ENCODE assay signal across 14 cellular contexts in the genomic region with DNA sequence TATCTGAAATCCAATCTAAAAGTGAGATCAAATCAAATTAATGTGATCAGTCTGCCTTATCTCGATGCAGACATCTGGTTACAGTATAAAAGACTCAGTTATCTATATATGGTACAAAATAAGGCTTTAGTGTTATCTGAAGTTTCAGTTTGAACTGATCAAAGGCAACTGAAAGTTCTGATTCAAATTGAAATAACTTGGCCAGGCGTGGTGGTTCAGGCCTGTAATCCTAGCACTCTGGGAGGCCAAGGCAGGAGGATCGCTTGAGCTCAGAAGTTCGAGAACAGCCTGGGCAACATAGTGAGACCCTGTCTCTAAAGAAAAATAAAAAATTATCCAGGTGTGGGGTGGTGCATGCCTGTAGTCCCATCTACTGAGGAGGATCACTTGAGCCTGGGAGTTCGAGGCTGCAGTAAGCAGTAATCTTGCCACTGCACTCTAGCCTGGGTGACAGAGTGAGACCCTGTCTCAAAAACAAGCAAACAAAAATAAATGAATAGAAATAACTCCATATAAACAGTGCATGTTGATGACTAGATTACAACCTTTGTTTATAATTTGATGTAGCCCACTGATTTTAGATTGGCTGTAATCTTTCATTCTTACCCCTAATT. TPM values are rescaled to one million over a fixed set of nuclear protein-coding genes. Genes with fewer than 3 reads are reported as not detected.
DNase-seq lines count a peak whose midpoint lies in the region; ATAC-seq and FAIRE-seq lines count a peak whose summit lies in the region.
"Not testable (repeated sequence)": the region's sequence is repeated elsewhere in the genome, so short reads cannot be mapped to it uniquely, and the experiment has no call there.
"Had no signal": no experiment of that assay in that cellular context is flagged by ENCODE, and none has a peak within 500 bp of the region (broad histone marks: within the 10 kb centered on the region; RNA-seq: fewer than 3 reads in every experiment).

No MANE protein-coding gene starts in this region.

- ATAC-seq in GM19328 (IDR thresholded peaks at IDR 0.05; ENCODE audit: unreplicated experiment) (peak; percentile 43), GM21723 (IDR thresholded peaks at IDR 0.05; ENCODE audit: unreplicated experiment) (peak; percentile 84), HG02973 (IDR thresholded peaks at IDR 0.05; ENCODE audit: unreplicated experiment) (peak; percentile 55), HG03442 (IDR thresholded peaks at IDR 0.05; ENCODE audit: unreplicated experiment) (peak; percentile 95)
- peak; percentile 95 for ATAC-seq in activated naive CD4-positive, alpha-beta T cell treated with anti-CD3 and anti-CD28 coated beads, Interleukin-2, amount 50 U/mL, for 72 hours

- peak; percentile 86 for FAIRE-seq in GM18507 (lab: Jason Lieb, UNC)

- not testable (repeated sequence) for H3K4me1 Mint-ChIP-seq in T-helper 2 cell treated with Interferon-gamma antibody and Interleukin-4, amounts not matched to agents 5 μg/mL and 100 μg/mL, for 36 hours (ENCODE audit: low read depth)

- peaks cover 25% of the 10 kb centered on the region for H3K27me3 Mint-ChIP-seq in T-helper 2 cell treated with Interferon-gamma antibody and Interleukin-4, amounts not matched to agents 5 μg/mL and 100 μg/mL, for 36 hours (ENCODE audit: low read depth)

- not testable (repeated sequence) for H3K9me3 Mint-ChIP-seq in T-helper 2 cell treated with Interferon-gamma antibody and Interleukin-4, amounts not matched to agents 5 μg/mL and 100 μg/mL, for 36 hours; activated naive CD4-positive, alpha-beta T cell treated with anti-CD3 and anti-CD28 coated beads, Interleukin-2, amount 50 U/mL, for 72 hours

- not testable (repeated sequence) for H3K4me3 Mint-ChIP-seq in T-helper 2 cell treated with Interferon-gamma antibody and Interleukin-4, amounts not matched to agents 5 μg/mL and 100 μg/mL, for 36 hours

- H3K27ac Mint-ChIP-seq in T-helper 2 cell treated with Interferon-gamma antibody and Interleukin-4, amounts not matched to agents 5 μg/mL and 100 μg/mL, for 36 hours; activated naive CD4-positive, alpha-beta T cell treated with anti-CD3 and anti-CD28 coated beads, Interleukin-2, amount 50 U/mL, for 72 hours: not testable (repeated sequence)

- H3K36me3 Mint-ChIP-seq in T-helper 2 cell treated with Interferon-gamma antibody and Interleukin-4, amounts not matched to agents 5 μg/mL and 100 μg/mL, for 36 hours (ENCODE audit: low read depth); activated naive CD4-positive, alpha-beta T cell treated with anti-CD3 and anti-CD28 coated beads, Interleukin-2, amount 50 U/mL, for 72 hours: not testable (repeated sequence)

- not testable (repeated sequence) for DNase-seq in GM18507 (ENCODE audit: extremely low spot score, insufficient read length, low read depth)
- DNase-seq in T-helper 2 cell treated with Interferon-gamma antibody and Interleukin-4, amounts not matched to agents 5 μg/mL and 100 μg/mL, for 36 hours (ENCODE audit: low spot score), result peak; percentile 14
- peak in 1 of 2 donors; percentile 18 for DNase-seq in activated naive CD4-positive, alpha-beta T cell treated with anti-CD3 and anti-CD28 coated beads, Interleukin-2, amount 50 U/mL, for 72 hours (ENCODE audit: low spot score in 2 of 2)

RNA-seq across cellular contexts. Expression of gene JCHAIN, which starts 4.9 kb away (rescaled TPM):
- total RNA-seq in activated naive CD4-positive, alpha-beta T cell treated with anti-CD3 and anti-CD28 coated beads, Interleukin-2, amount 50 U/mL, for 72 hours, result under 1 TPM in 1 of 2 donors, not detected in 1; 0.68 TPM
- total RNA-seq: activated naive CD8-positive, alpha-beta T cell treated with anti-CD3 and anti-CD28 coated beads for 36 hours; Calu3; foreskin keratinocyte; progenitor cell of endocrine pancreas; SJCRH30; T-helper 2 cell treated with Interferon-gamma antibody and Interleukin-4, amounts not matched to agents 100 ng/mL and 5 ng/mL, for 36 hours had no signal

RNA-seq across cellular contexts. Expression of gene UTP3, which starts 26.9 kb away (rescaled TPM):
- 10 to 100 TPM; 19.3 to 31.6 TPM for total RNA-seq in activated naive CD4-positive, alpha-beta T cell treated with anti-CD3 and anti-CD28 coated beads, Interleukin-2, amount 50 U/mL, for 72 hours

RNA-seq across cellular contexts. Expression of gene ENAM, which starts 32.9 kb away (rescaled TPM):
- not detected for total RNA-seq in activated naive CD4-positive, alpha-beta T cell treated with anti-CD3 and anti-CD28 coated beads, Interleukin-2, amount 50 U/mL, for 72 hours
- total RNA-seq: activated naive CD8-positive, alpha-beta T cell treated with anti-CD3 and anti-CD28 coated beads for 36 hours; foreskin keratinocyte; SJCRH30; T-helper 2 cell treated with Interferon-gamma antibody and Interleukin-4, amounts not matched to agents 100 ng/mL and 5 ng/mL, for 36 hours; transverse colon had no signal

Comparison
In these comparisons a context has a peak if more than half of its experiments do, and no peak if none do; other contexts are left out.
1. ATAC-seq: peak in every context shown above with its lines; median percentile 95 in HG03442; 95 in activated naive CD4-positive, alpha-beta T cell treated with anti-CD3 and anti-CD28 coated beads, Interleukin-2, amount 50 U/mL, for 72 hours; 84 in GM21723; 55 in HG02973; 43 in GM19328.